14 cellular contexts compared by ENCODE assay signal in the genomic region with DNA sequence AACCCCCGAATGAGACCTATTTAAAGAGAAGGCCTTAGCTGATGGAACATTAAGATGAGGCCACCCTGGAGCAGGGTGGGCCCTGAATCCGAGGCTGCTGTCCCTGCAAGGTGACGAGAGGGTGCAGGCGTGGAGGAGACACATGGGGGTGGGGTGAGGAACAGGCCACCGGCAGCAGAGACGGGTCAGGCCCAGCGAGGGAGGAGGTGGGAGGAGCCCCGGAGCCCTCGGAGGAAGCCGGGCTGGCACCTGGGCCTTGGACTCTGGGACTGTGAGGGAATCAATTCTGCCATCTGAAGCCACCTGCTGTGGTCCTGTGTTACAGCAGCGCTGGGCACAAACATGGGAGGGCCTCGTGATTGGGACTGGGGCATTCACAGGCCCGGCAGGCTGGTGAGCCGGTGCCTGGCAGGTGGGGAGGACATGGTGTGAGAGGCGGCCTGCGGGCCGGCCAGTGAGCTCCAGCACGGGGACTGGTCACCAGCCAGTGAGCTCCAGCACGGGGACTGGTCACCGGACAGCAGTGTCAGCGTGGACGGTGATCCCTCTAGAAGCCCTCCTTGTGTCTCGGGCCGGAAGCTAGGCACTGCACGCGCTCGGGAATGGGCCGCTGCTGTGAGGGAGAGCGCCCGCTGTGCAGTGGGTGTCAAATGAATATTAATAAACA. TPM values are rescaled to one million over a fixed set of nuclear protein-coding genes. Genes with fewer than 3 reads are reported as not detected.
A peak's percentile ranks its signal among the peaks of the same experiment; 100 is the strongest.
DNase-seq lines count a peak whose midpoint lies in the region; ATAC-seq and TF ChIP-seq lines count a peak whose summit lies in the region.
"Had no signal": no experiment of that assay in that cellular context is flagged by ENCODE, and none has a peak within 500 bp of the region (broad histone marks: within the 10 kb centered on the region; RNA-seq: fewer than 3 reads in every experiment).

No MANE protein-coding gene starts in this region.

- H3K9me3 Mint-ChIP-seq in activated T-helper 17 cell treated with anti-CD3 and anti-CD28 coated beads, Interleukin-2, amount 50 U/mL, for 72 hours, result peaks cover 7% of the 10 kb centered on the region
- peaks cover 7% of the 10 kb centered on the region for H3K9me3 Mint-ChIP-seq in nephron

- H3K27me3 Mint-ChIP-seq in activated T-helper 17 cell treated with anti-CD3 and anti-CD28 coated beads, Interleukin-2, amount 50 U/mL, for 72 hours, result no peaks in the 10 kb centered on the region
- H3K27me3 Mint-ChIP-seq in nephron (ENCODE audit: low read depth), result peaks cover 61% of the 10 kb centered on the region

- peaks cover 5% of the 10 kb centered on the region for H3K9me3 ChIP-seq in DND-41 (ENCODE audit: insufficient read depth, low read length, severe bottlenecking)

- H3K4me3 Mint-ChIP-seq in activated T-helper 17 cell treated with anti-CD3 and anti-CD28 coated beads, Interleukin-2, amount 50 U/mL, for 72 hours, result peak overlapping the region; percentile 89
- H3K4me3 Mint-ChIP-seq in nephron, result peak overlapping the region; percentile 27 to 77 (median 67)

- peak overlapping the region in 1 of 2 experiments; percentile 63; a peak in 2 of 4 replicates for H3K4me3 ChIP-seq in DND-41 (ENCODE audit: low read depth in 1 of 2, low read length in 2 of 2)
- no peak overlapping the region for H3K4me3 ChIP-seq in foreskin fibroblast (ENCODE audit: low read depth in 1 of 2, low read length in 2 of 2)

- H3K4me2 ChIP-seq in DND-41 (ENCODE audit: insufficient read depth, low read length), result peak overlapping the region; percentile 94

- no peak overlapping the region for H3K27ac Mint-ChIP-seq in activated T-helper 17 cell treated with anti-CD3 and anti-CD28 coated beads, Interleukin-2, amount 50 U/mL, for 72 hours
- no peak overlapping the region for H3K27ac Mint-ChIP-seq in nephron

- peaks cover 2% of the 10 kb centered on the region for H3K4me1 Mint-ChIP-seq in activated T-helper 17 cell treated with anti-CD3 and anti-CD28 coated beads, Interleukin-2, amount 50 U/mL, for 72 hours
- H3K4me1 Mint-ChIP-seq in nephron, result peaks cover 4% of the 10 kb centered on the region

- peak overlapping the region; percentile 76 for H3K9ac ChIP-seq in DND-41 (ENCODE audit: low read depth, low read length)

- TF ChIP-seq CTCF in DND-41 (IDR thresholded peaks at IDR 0.05; ENCODE audit: borderline replicate concordance, extremely low read depth, low read length, poor library complexity, severe bottlenecking) (no peak), nephron (IDR thresholded peaks at IDR 0.05; ENCODE audit: unreplicated experiment in 3 of 3) (no peak), foreskin fibroblast (IDR thresholded peaks at IDR 0.05; ENCODE audit: low read depth, low read length) (no peak)

- peaks cover 20% of the 10 kb centered on the region for H3K27me3 ChIP-seq in DND-41 (ENCODE audit: insufficient read depth, low read length, poor library complexity)

- H3K36me3 Mint-ChIP-seq in activated T-helper 17 cell treated with anti-CD3 and anti-CD28 coated beads, Interleukin-2, amount 50 U/mL, for 72 hours (ENCODE audit: low read depth), result no peaks in the 10 kb centered on the region
- no peaks in the 10 kb centered on the region for H3K36me3 Mint-ChIP-seq in nephron (ENCODE audit: low read depth)

- DNase-seq in DMS153 (lab: John Stamatoyannopoulos, UW) (peak; percentile 7), DMS153 treated with DMSO at 0.1 percent for 48 hours (lab: John Stamatoyannopoulos, UW; ENCODE audit: unreplicated experiment) (no peak), DND-41 (no peak), NCI-H446 treated with DMSO at 0.1 percent for 48 hours (lab: John Stamatoyannopoulos, UW) (no peak), NCI-H526 (lab: John Stamatoyannopoulos, UW) (no peak), foreskin fibroblast (no peak)
- DNase-seq: amniotic stem cell; heart right ventricle; stimulated activated CD4-positive, alpha-beta T cell treated with anti-CD3 and anti-CD28 coated beads, Interleukin-1b, Interleukin-23, amount 100 ng/mL, for 48 hours; tibial artery had no signal

- H3K27ac ChIP-seq in DND-41 (ENCODE audit: low read length), result no peak overlapping the region
- H3K27ac ChIP-seq: 22Rv1 had no signal

- H3K4me1 ChIP-seq in DND-41 (ENCODE audit: insufficient read depth, low read length), result peaks cover 26% of the 10 kb centered on the region

- no peaks in the 10 kb centered on the region for H3K79me2 ChIP-seq in DND-41 (ENCODE audit: insufficient read depth, low read length)

- ATAC-seq in DND-41 (ENCODE audit: insufficient read depth, low read depth), result no peak
- ATAC-seq in activated T-helper 17 cell treated with anti-CD3 and anti-CD28 coated beads, Interleukin-2, amount 50 U/mL, for 72 hours (replicated peaks), result no peak
- ATAC-seq: right cardiac atrium had no signal

- H3K36me3 ChIP-seq in DND-41 (ENCODE audit: insufficient read depth, low read length), result no peaks in the 10 kb centered on the region
- H3K36me3 ChIP-seq: heart right ventricle, tibial artery had no signal

- peak overlapping the region; percentile 39; the same call in 1 of the 2 replicates for H2AFZ ChIP-seq in DND-41 (ENCODE audit: low read depth, low read length)

- no peaks in the 10 kb centered on the region for H4K20me1 ChIP-seq in DND-41 (ENCODE audit: insufficient read depth, low read length)

RNA-seq across cellular contexts. Expression of a gene that starts 46.7 kb away (rescaled TPM):
- total RNA-seq in activated T-helper 17 cell treated with anti-CD3 and anti-CD28 coated beads, Interleukin-2, amount 50 U/mL, for 72 hours, result 10 to 100 TPM; 17.0 to 39.9 TPM

RNA-seq across cellular contexts. Expression of a gene that starts 46.8 kb away (rescaled TPM):
- 10 to 100 TPM; 20.7 to 44.5 TPM for total RNA-seq in activated T-helper 17 cell treated with anti-CD3 and anti-CD28 coated beads, Interleukin-2, amount 50 U/mL, for 72 hours
